In genomic region chr15:60010467-60011257, GRCh38 we compare ENCODE assay signal across 24 cellular contexts. TPM values are rescaled to one million over a fixed set of nuclear protein-coding genes. Genes with fewer than 3 reads are reported as not detected.
"Had no signal": no experiment of that assay in that cellular context is flagged by ENCODE, and none has a peak within 500 bp of the region (broad histone marks: within the 10 kb centered on the region; RNA-seq: fewer than 3 reads in every experiment).

No MANE protein-coding gene starts in this region.

- H3K4me3 ChIP-seq: coronary artery, sigmoid colon, testis, vagina had no signal

- H3K9me3 ChIP-seq: sigmoid colon, testis, vagina had no signal

- H3K36me3 ChIP-seq: sigmoid colon, vagina had no signal

- H3K9me3 Mint-ChIP-seq: activated T-cell treated with anti-CD3 and anti-CD28 coated beads, Interleukin-2, amount 50 U/mL, for 4 hours; mesothelial cell of epicardium; natural killer cell treated with Interleukin-12 subunit alpha and Interleukin-12 subunit beta and Interleukin-15 and Interleukin-18, amount 100 ng/mL, for 72 hours; T-helper 2 cell treated with Interferon-gamma antibody and Interleukin-4, amounts not matched to agents 5 μg/mL and 100 μg/mL, for 36 hours had no signal

- H3K27ac ChIP-seq: coronary artery, sigmoid colon, testis, vagina had no signal

- H3K27ac Mint-ChIP-seq: activated CD4-positive, alpha-beta T cell treated with anti-CD3 and anti-CD28 coated beads for 36 hours; mesothelial cell of epicardium; natural killer cell treated with Interleukin-12 subunit alpha and Interleukin-12 subunit beta and Interleukin-15 and Interleukin-18, amount 100 ng/mL, for 72 hours; T-helper 2 cell treated with Interferon-gamma antibody and Interleukin-4, amounts not matched to agents 5 μg/mL and 100 μg/mL, for 36 hours had no signal

- DNase-seq: activated CD4-positive, alpha-beta T cell treated with anti-CD3 and anti-CD28 coated beads for 36 hours; activated CD4-positive, alpha-beta T cell treated with anti-CD3 and anti-CD28 coated beads, Interleukin-2, amount 50 U/mL, for 4 hours; activated CD8-positive, alpha-beta memory T cell treated with anti-CD3 and anti-CD28 coated beads for 24 hours; activated CD8-positive, alpha-beta memory T cell treated with anti-CD3 and anti-CD28 coated beads, Interleukin-2, amount 50 U/mL, for 4 hours; activated naive CD4-positive, alpha-beta T cell treated with Interleukin-2 at 50 U/mL for 16 hours; activated T-cell treated with anti-CD3 and anti-CD28 coated beads, Interleukin-2, amount 50 U/mL, for 4 hours; amygdala; cerebellar nuclear complex; foreskin melanocyte; left ventricle myocardium superior; mammary epithelial cell; posterior cingulate gyrus; sigmoid colon; stimulated activated CD4-positive, alpha-beta T cell treated with anti-CD3 and anti-CD28 coated beads, Interleukin-4, amount 100 ng/mL, for 1 hour; stimulated activated naive CD4-positive, alpha-beta T cell; testis; trophoblast cell had no signal

- ATAC-seq: activated CD4-positive, alpha-beta T cell treated with anti-CD3 and anti-CD28 coated beads for 36 hours; activated T-cell treated with anti-CD3 and anti-CD28 coated beads, Interleukin-2, amount 50 U/mL, for 4 hours; left ventricle myocardium superior; natural killer cell treated with Interleukin-12 subunit alpha and Interleukin-12 subunit beta and Interleukin-15 and Interleukin-18, amount 100 ng/mL, for 72 hours had no signal

- H3K4me3 Mint-ChIP-seq: activated CD4-positive, alpha-beta T cell treated with anti-CD3 and anti-CD28 coated beads for 36 hours; activated T-cell treated with anti-CD3 and anti-CD28 coated beads, Interleukin-2, amount 50 U/mL, for 4 hours; mesothelial cell of epicardium; natural killer cell treated with Interleukin-12 subunit alpha and Interleukin-12 subunit beta and Interleukin-15 and Interleukin-18, amount 100 ng/mL, for 72 hours; T-helper 2 cell treated with Interferon-gamma antibody and Interleukin-4, amounts not matched to agents 5 μg/mL and 100 μg/mL, for 36 hours had no signal

- H3K36me3 Mint-ChIP-seq: mesothelial cell of epicardium had no signal

- H3K27me3 ChIP-seq: testis had no signal

RNA-seq across cellular contexts. Expression of gene FOXB1, which starts 6.6 kb away (rescaled TPM):
- total RNA-seq: left ventricle myocardium superior, mammary epithelial cell, mesothelial cell of epicardium, omental fat pad, sigmoid colon, vagina had no signal
- polyA plus RNA-seq: esophagus, mammary epithelial cell had no signal
